8 cellular contexts compared by ENCODE assay signal in genomic region chr9:107489687-107490605, GRCh38.
DNase-seq lines count a peak whose midpoint lies in the region; ATAC-seq lines count a peak whose summit lies in the region.

KLF4 (minus strand) TSS chr9:107489769; CDS start chr9:107489172, 597 bp downstream.

- H3K27ac ChIP-seq in cingulate gyrus (ENCODE audit: low read depth, low read length) = peak within 1 kb of the TSS; percentile 67

- DNase-seq in NCI-H2171 treated with DMSO at 0.1 percent for 48 hours (lab: John Stamatoyannopoulos, UW) = peak; percentile 91
- peak; percentile 33 for DNase-seq in activated CD4-positive, CD25-positive, alpha-beta regulatory T cell treated with anti-CD3 and anti-CD28 coated beads, Interleukin-2, amount 50 U/mL, for 72 hours
- DNase-seq in kidney glomerular epithelial cell (lab: John Stamatoyannopoulos, UW) = peak; percentile 68
- DNase-seq in stimulated activated CD4-positive, alpha-beta T cell treated with anti-CD3 and anti-CD28 coated beads, Interleukin-12 subunit alpha, Interleukin-12 subunit beta, amount 100 ng/mL, for 24 hours (ENCODE audit: low read depth in 2 of 2) = peak; percentile 50 to 63
- DNase-seq in OCI-M2 (lab: John Stamatoyannopoulos, UW; ENCODE audit: unreplicated experiment) = no peak

- ATAC-seq in GM18519 (IDR thresholded peaks at IDR 0.05; ENCODE audit: low FRiP score, unreplicated experiment) = peak; percentile 57
- ATAC-seq in HG03045 (IDR thresholded peaks at IDR 0.05; ENCODE audit: unreplicated experiment) = peak; percentile 66
